9 cellular contexts compared by ENCODE assay signal in the genomic region with DNA sequence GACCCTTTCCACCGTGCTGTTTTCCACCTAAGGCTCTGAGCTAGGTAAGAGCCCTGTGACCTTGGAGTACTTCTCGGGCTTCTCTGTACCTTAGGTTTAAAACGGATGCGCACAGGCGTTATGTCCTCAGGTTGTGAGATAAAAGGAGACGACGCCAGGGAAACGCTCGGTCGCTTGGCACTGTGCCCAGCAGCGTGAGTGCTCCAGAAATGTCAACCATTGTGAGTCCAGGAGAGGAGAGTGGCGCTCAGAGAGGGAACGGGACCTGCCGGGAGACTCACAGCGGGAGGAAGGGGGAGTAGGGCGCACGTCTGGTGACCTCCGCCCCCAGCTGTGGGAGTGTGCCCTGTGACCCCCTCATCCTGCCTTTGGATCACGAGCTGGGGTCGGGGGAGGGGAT. TPM values are rescaled to one million over a fixed set of nuclear protein-coding genes. Genes with fewer than 3 reads are reported as not detected.
DNase-seq lines count a peak whose midpoint lies in the region; ATAC-seq and TF ChIP-seq lines count a peak whose summit lies in the region.
"Had no signal": no experiment of that assay in that cellular context is flagged by ENCODE, and none has a peak within 500 bp of the region (broad histone marks: within the 10 kb centered on the region; RNA-seq: fewer than 3 reads in every experiment).

No MANE protein-coding gene starts in this region.

- ATAC-seq in left ventricle myocardium superior (peak; percentile 81), GM18907 (IDR thresholded peaks at IDR 0.05; ENCODE audit: unreplicated experiment) (no peak), GM18867 (IDR thresholded peaks at IDR 0.05; ENCODE audit: unreplicated experiment) (no peak)

- no peak overlapping the region for H3K27ac ChIP-seq in stomach

- intact Hi-C loops in left ventricle myocardium superior (cut with micrococcal nuclease) = no loop called here
- intact Hi-C loops in stomach (cut with DNase I; ENCODE audit: low total_unique reads) = no loop called here

- WGBS in stomach, 5 donors = 5 to 23% (median 20%) methylated on average over 10 to 20 of the region's 20 CpGs

- H3K27me3 ChIP-seq in stomach = peaks cover 0 to 63% (median 33%) of the 10 kb centered on the region in 3 donors

- TF ChIP-seq CTCF in stomach (IDR thresholded peaks at IDR 0.05) = no peak

- TF ChIP-seq EP300 in stomach (IDR thresholded peaks at IDR 0.05) = no peak

- H3K9me3 ChIP-seq in stomach = peaks cover 0 to 19% (median 14%) of the 10 kb centered on the region in 4 donors

- H3K4me3 ChIP-seq in stomach = no peak overlapping the region

- H3K36me3 ChIP-seq in stomach = no peaks in the 10 kb centered on the region

- no peak for TF ChIP-seq POLR2A in stomach (IDR thresholded peaks at IDR 0.05)

- H3K4me1 ChIP-seq in stomach = peaks cover 0 to 13% (median 10%) of the 10 kb centered on the region in 4 donors

- DNase-seq in NCI-H524 (lab: John Stamatoyannopoulos, UW) (peak; percentile 39 to 71), NCI-H524 treated with DMSO at 0.1 percent for 48 hours (lab: John Stamatoyannopoulos, UW) (no peak), SHP77 (lab: John Stamatoyannopoulos, UW) (peak; percentile 78 to 84), left ventricle myocardium superior (peak; percentile 82), stomach (peak; percentile 56)
- DNase-seq in central memory CD4-positive, alpha-beta T cell = no peak

RNA-seq across cellular contexts. Expression of gene SCRT2, which starts 33.8 kb away (rescaled TPM):
- total RNA-seq in left ventricle myocardium superior (not detected), stomach (not detected)
- not detected for polyA plus RNA-seq in stomach
- total RNA-seq: epithelial cell of proximal tubule had no signal

RNA-seq across cellular contexts. Expression of gene SRXN1, which starts 56.4 kb away (rescaled TPM):
- total RNA-seq in left ventricle myocardium superior = 34.6 TPM
- total RNA-seq in stomach = 10 to 100 TPM in 4 of 5 donors, 1 to 10 TPM in 1; 6.4 to 40.1 (median 18.4) TPM
- polyA plus RNA-seq in stomach = 10 to 100 TPM; 17.2 to 35.1 (median 32.1) TPM

RNA-seq across cellular contexts. Expression of gene SLC52A3, which starts 58.9 kb away (rescaled TPM):
- total RNA-seq in left ventricle myocardium superior (1.9 TPM), stomach (10 to 100 TPM in 2 of 5 donors, 1 to 10 TPM in 1, under 1 TPM in 2; 0.58 to 24.0 (median 1.3) TPM)
- polyA plus RNA-seq in stomach = 1 to 10 TPM in 2 of 3 donors, under 1 TPM in 1; 0.46 to 3.5 (median 2.5) TPM

Comparison
In these comparisons a context has a peak if more than half of its experiments do, and no peak if none do; other contexts are left out.
1. DNase-seq: peak in NCI-H524 (2 of 2), SHP77 (2 of 2), left ventricle myocardium superior (single experiment) and stomach (single experiment); none in NCI-H524 treated with DMSO at 0.1 percent for 48 hours (single experiment) and central memory CD4-positive, alpha-beta T cell (single experiment).